16 cellular contexts compared by ENCODE assay signal in genomic region chr21:44727757-44728156, GRCh38. TPM values are rescaled to one million over a fixed set of nuclear protein-coding genes. Genes with fewer than 3 reads are reported as not detected.
A peak's percentile ranks its signal among the peaks of the same experiment; 100 is the strongest.
DNase-seq lines count a peak whose midpoint lies in the region; ATAC-seq and TF ChIP-seq lines count a peak whose summit lies in the region.
"Had no signal": no experiment of that assay in that cellular context is flagged by ENCODE, and none has a peak within 500 bp of the region (broad histone marks: within the 10 kb centered on the region; RNA-seq: fewer than 3 reads in every experiment).

No MANE protein-coding gene starts in this region.

- H3K4me1 Mint-ChIP-seq in T-helper 17 cell = peaks cover 17% of the 10 kb centered on the region
- no peaks in the 10 kb centered on the region for H3K4me1 Mint-ChIP-seq in osteocyte (ENCODE audit: unreplicated experiment)
- H3K4me1 Mint-ChIP-seq in type B pancreatic cell (ENCODE audit: unreplicated experiment) = peaks cover 6% of the 10 kb centered on the region

- no peak overlapping the region for H3K4me3 ChIP-seq in H7 (ENCODE audit: insufficient read depth, low read depth, low read length)
- H3K4me3 ChIP-seq: GM23248 had no signal

- no peaks in the 10 kb centered on the region for H3K9me3 ChIP-seq in T-helper 17 cell (ENCODE audit: control insufficient read depth, low read length, poor library complexity, severe bottlenecking)
- H3K9me3 ChIP-seq: Caco-2 had no signal

- TF ChIP-seq CTCF in osteocyte (IDR thresholded peaks at IDR 0.05) = no peak
- TF ChIP-seq CTCF in type B pancreatic cell (conservative IDR thresholded peaks at IDR 0.05) = no peak

- H3K9me3 Mint-ChIP-seq in osteocyte (ENCODE audit: unreplicated experiment) = no peaks in the 10 kb centered on the region
- no peaks in the 10 kb centered on the region for H3K9me3 Mint-ChIP-seq in type B pancreatic cell
- H3K9me3 Mint-ChIP-seq: CD8-positive, alpha-beta T cell; HFFc6 had no signal

- H3K27ac Mint-ChIP-seq in T-helper 17 cell (peak overlapping the region; percentile 51), osteocyte (ENCODE audit: unreplicated experiment) (no peak overlapping the region), type B pancreatic cell (no peak overlapping the region)
- H3K27ac Mint-ChIP-seq: CD14-positive monocyte; CD8-positive, alpha-beta T cell; HFFc6; IgD-negative memory B cell had no signal

- peaks cover 2% of the 10 kb centered on the region for H3K36me3 Mint-ChIP-seq in T-helper 17 cell (ENCODE audit: low read depth)
- H3K36me3 Mint-ChIP-seq in osteocyte (ENCODE audit: unreplicated experiment) = no peaks in the 10 kb centered on the region
- no peaks in the 10 kb centered on the region for H3K36me3 Mint-ChIP-seq in type B pancreatic cell
- H3K36me3 Mint-ChIP-seq: CD8-positive, alpha-beta T cell; IgD-negative memory B cell had no signal

- ATAC-seq in T-helper 17 cell = no peak
- ATAC-seq: CD8-positive, alpha-beta T cell had no signal

- no peaks in the 10 kb centered on the region for H3K36me3 ChIP-seq in H7 (replicated peaks; ENCODE audit: control insufficient read depth, insufficient read depth, low read length)

- H3K27me3 Mint-ChIP-seq in T-helper 17 cell = peaks cover 60% of the 10 kb centered on the region
- peaks cover 57% of the 10 kb centered on the region for H3K27me3 Mint-ChIP-seq in osteocyte (ENCODE audit: unreplicated experiment)
- peaks cover 36% of the 10 kb centered on the region for H3K27me3 Mint-ChIP-seq in type B pancreatic cell

- DNase-seq in H7 (peak; percentile 32), T-helper 17 cell (no peak), osteocyte (ENCODE audit: extremely low spot score, unreplicated experiment) (peak; percentile 82), type B pancreatic cell (ENCODE audit: extremely low spot score, unreplicated experiment) (peak; percentile 67), MV-4-11 (lab: John Stamatoyannopoulos, UW) (no peak), pons (ENCODE audit: low spot score) (no peak)
- DNase-seq: Caco-2; CD8-positive, alpha-beta T cell; GM23248; HCEC 1CT; HFFc6 had no signal

- peaks cover 18% of the 10 kb centered on the region for H3K27me3 ChIP-seq in H7 (ENCODE audit: control insufficient read depth, insufficient read depth, low read length)

- H3K4me3 Mint-ChIP-seq in T-helper 17 cell (no peak overlapping the region), osteocyte (ENCODE audit: unreplicated experiment) (no peak overlapping the region), type B pancreatic cell (no peak overlapping the region)
- H3K4me3 Mint-ChIP-seq: CD14-positive monocyte; CD8-positive, alpha-beta T cell; HFFc6; IgD-negative memory B cell had no signal

RNA-seq across cellular contexts. Expression of gene TSPEAR, which starts 16.4 kb away (rescaled TPM):
- total RNA-seq in H7 (2014; rRNA removed; shearing (Covaris generic)) = 1.0 and 1.8 TPM in 2 replicates
- total RNA-seq in T-helper 17 cell = not detected
- not detected in 2 replicates for total RNA-seq in osteocyte
- 0.34 and 0.59 TPM in 2 replicates for total RNA-seq in type B pancreatic cell (ENCODE audit: low replicate concordance)
- total RNA-seq: CD8-positive, alpha-beta T cell; Daoy; GM23248; HFFc6; HT1080 had no signal

RNA-seq across cellular contexts. Expression of gene KRTAP10-12, which starts 30.8 kb away (rescaled TPM):
- total RNA-seq in H7 (2014; rRNA removed; shearing (Covaris generic)) = not detected in 2 replicates
- total RNA-seq in T-helper 17 cell (not detected), osteocyte (not detected in 2 replicates), type B pancreatic cell (ENCODE audit: low replicate concordance) (not detected in 2 replicates)
- total RNA-seq: A673; Caco-2; CD8-positive, alpha-beta T cell; Daoy; GM23248; HFFc6; HT1080 had no signal

RNA-seq across cellular contexts. Expression of gene KRTAP12-1, which starts 45.8 kb away (rescaled TPM):
- total RNA-seq in H7 (2014; rRNA removed; shearing (Covaris generic)) = 0.17 TPM in 1 of 2 replicates, not detected in the other
- total RNA-seq in T-helper 17 cell (not detected), osteocyte (not detected in 2 replicates), type B pancreatic cell (ENCODE audit: low replicate concordance) (not detected in 2 replicates)
- total RNA-seq: Caco-2; CD8-positive, alpha-beta T cell; Daoy; GM23248; HFFc6; HT1080 had no signal

Comparison
In these comparisons a context has a peak if more than half of its experiments do, and no peak if none do; other contexts are left out.
1. DNase-seq: peak in H7 (single experiment), osteocyte (single experiment) and type B pancreatic cell (single experiment); none in T-helper 17 cell (0 of 3), MV-4-11 (single experiment) and pons (single experiment).